ENCODE assay signal across 9 cellular contexts in the genomic region with DNA sequence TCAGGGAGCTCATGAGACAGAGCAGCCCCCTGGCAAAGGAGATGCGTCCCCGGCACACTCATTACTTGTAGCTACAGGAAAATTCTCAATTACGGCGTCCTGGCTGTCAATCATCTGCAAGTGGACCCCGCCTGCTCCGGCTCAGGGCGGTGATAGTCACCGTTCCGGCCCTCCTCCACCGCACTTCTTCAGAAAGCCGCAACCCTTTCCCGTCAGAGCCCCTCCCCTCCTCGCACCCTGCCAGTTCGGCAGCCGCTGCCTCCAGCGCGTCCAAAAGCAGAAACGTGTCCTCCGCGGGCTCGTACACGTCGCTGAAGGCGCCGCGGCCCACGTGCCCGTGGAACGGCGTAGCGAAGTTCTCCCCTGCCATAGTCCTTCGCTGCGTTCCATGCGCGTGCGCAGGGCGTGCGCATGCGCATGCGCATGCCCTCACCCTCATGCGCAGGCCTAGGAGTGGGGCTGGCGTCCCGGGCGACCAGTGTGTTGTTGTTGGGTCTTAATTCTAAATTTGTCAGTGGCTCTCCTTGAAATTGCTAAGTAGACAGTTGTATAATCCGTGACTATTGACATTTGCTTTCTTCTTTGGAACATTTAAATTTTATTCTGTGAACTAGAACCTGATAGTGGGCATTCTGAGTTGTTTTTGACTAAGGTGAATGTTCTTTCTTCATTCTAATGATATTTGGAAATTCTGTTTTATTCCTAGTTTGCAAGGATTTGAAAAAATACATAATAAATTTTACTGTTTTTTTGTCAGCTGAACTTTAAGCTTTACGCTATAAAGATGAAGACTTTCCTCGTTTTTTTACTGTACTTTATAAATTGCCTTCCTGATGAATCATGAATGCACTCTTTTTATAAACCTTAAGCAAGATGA.
A peak's percentile ranks its signal among the peaks of the same experiment; 100 is the strongest.
DNase-seq lines count a peak whose midpoint lies in the region; ATAC-seq, FAIRE-seq and TF ChIP-seq lines count a peak whose summit lies in the region.
"Had no signal": no experiment of that assay in that cellular context is flagged by ENCODE, and none has a peak within 500 bp of the region (broad histone marks: within the 10 kb centered on the region; RNA-seq: fewer than 3 reads in every experiment).

No MANE protein-coding gene starts in this region.

- peaks cover 15% of the 10 kb centered on the region for H3K4me1 Mint-ChIP-seq in brain

- H3K27ac Mint-ChIP-seq in brain = peak overlapping the region; percentile 98 to 100 (median 99)

- H3K36me3 Mint-ChIP-seq in brain = peaks cover 20% of the 10 kb centered on the region

- peaks cover 0 to 7% (median 0%) of the 10 kb centered on the region in 5 experiments for H3K9me3 Mint-ChIP-seq in brain

- peak; percentile 72 for FAIRE-seq in TTC549 (lab: Jason Lieb, UNC)
- FAIRE-seq: A204.1 had no signal

- peak overlapping the region; percentile 93 for H3K27ac ChIP-seq in 22Rv1

- TF ChIP-seq POLR2A in GM18526 (IDR thresholded peaks at IDR 0.05; ENCODE audit: extremely low read depth, insufficient read length) = peak; percentile 76

- DNase-seq in NCI-H2107 (lab: John Stamatoyannopoulos, UW) = peak; percentile 91
- peak; percentile 82 for DNase-seq in skeletal muscle cell (ENCODE audit: low read depth)

- peaks cover 17% of the 10 kb centered on the region for H3K27me3 Mint-ChIP-seq in brain

- peak overlapping the region; percentile 94 to 98 (median 96) for H3K4me3 Mint-ChIP-seq in brain

- peak; percentile 95 for ATAC-seq in HG03064 (IDR thresholded peaks at IDR 0.05; ENCODE audit: low read depth, unreplicated experiment)

- TF ChIP-seq CTCF in 22Rv1 (IDR thresholded peaks at IDR 0.05) = no peak
- no peak for TF ChIP-seq CTCF in brain (conservative IDR thresholded peaks at IDR 0.05)

- H3K4me3 ChIP-seq in iPS-11a (ENCODE audit: low read depth, low read length) (peak overlapping the region; percentile 89), skeletal muscle cell (ENCODE audit: low read depth, low read length) (peak overlapping the region; percentile 69)

Comparison
In these comparisons a context has a peak if more than half of its experiments do, and no peak if none do; other contexts are left out.
1. Peak in every context shown above with its lines: DNase-seq, ATAC-seq, H3K4me3 ChIP-seq and H3K27ac ChIP-seq.